In genomic region chr5:72079288-72079687, GRCh38 we compare ENCODE assay signal across 2 cellular contexts.
TF ChIP-seq lines count a peak whose summit lies in the region.

No MANE protein-coding gene starts in this region.

TF ChIP-seq in IMR-90, 13 proteins besides CTCF, POLR2A, EP300 and RAD21:
- TF ChIP-seq USF2 (IDR thresholded peaks at IDR 0.05; ENCODE audit: low read depth, low read length) (no peak), SMC3 (IDR thresholded peaks at IDR 0.05; ENCODE audit: low read depth, low read length) (no peak), RFX5 (IDR thresholded peaks at IDR 0.05; ENCODE audit: low read depth, low read length) (no peak), NFE2L2 (IDR thresholded peaks at IDR 0.05; ENCODE audit: low read depth, low read length) (no peak), MAZ (IDR thresholded peaks at IDR 0.05; ENCODE audit: borderline replicate concordance, low read depth, low read length) (no peak), RCOR1 (IDR thresholded peaks at IDR 0.05; ENCODE audit: insufficient replicate concordance, low read length) (no peak), MXI1 (IDR thresholded peaks at IDR 0.05; ENCODE audit: borderline replicate concordance, low read depth, low read length) (no peak), CEBPB (IDR thresholded peaks at IDR 0.05; ENCODE audit: low read depth, low read length) (no peak), MAFK (IDR thresholded peaks at IDR 0.05; ENCODE audit: low read depth, low read length) (no peak), CHD1 (IDR thresholded peaks at IDR 0.05; ENCODE audit: low read depth, low read length) (no peak), BHLHE40 (IDR thresholded peaks at IDR 0.05; ENCODE audit: low read depth, low read length) (no peak), FOS (IDR thresholded peaks at IDR 0.05; ENCODE audit: low read depth, low read length) (no peak), ELK1 (IDR thresholded peaks at IDR 0.05; ENCODE audit: borderline replicate concordance, low read depth, low read length) (no peak)

TF ChIP-seq in HepG2, 621 proteins besides CTCF, POLR2A, EP300 and RAD21:
- no peak for TF ChIP-seq ZBTB44 (CRISPR knock-in tag; IDR thresholded peaks at IDR 0.05)
- TF ChIP-seq DBP (CRISPR knock-in tag; IDR thresholded peaks at IDR 0.05; ENCODE audit: not compliant biosample characterization) = no peak
- TF ChIP-seq ZNF598 (CRISPR knock-in tag; IDR thresholded peaks at IDR 0.05; ENCODE audit: borderline replicate concordance) = no peak
- no peak for TF ChIP-seq ZNF660 (CRISPR knock-in tag; IDR thresholded peaks at IDR 0.05; ENCODE audit: borderline replicate concordance, low read depth)
- TF ChIP-seq ZSCAN20 (CRISPR knock-in tag; IDR thresholded peaks at IDR 0.05; ENCODE audit: borderline replicate concordance) = no peak
- TF ChIP-seq USF2 (IDR thresholded peaks at IDR 0.05; ENCODE audit: low read depth, low read length) = no peak
- TF ChIP-seq USF2 (CRISPR knock-in tag; IDR thresholded peaks at IDR 0.05; ENCODE audit: borderline replicate concordance) = no peak
- TF ChIP-seq MED13 (CRISPR knock-in tag; IDR thresholded peaks at IDR 0.05) = no peak
- TF ChIP-seq ARID4A (CRISPR knock-in tag; IDR thresholded peaks at IDR 0.05; ENCODE audit: borderline replicate concordance) = no peak
- TF ChIP-seq SRF (IDR thresholded peaks at IDR 0.05; ENCODE audit: low read depth, low read length) = no peak
- TF ChIP-seq SRSF4 (IDR thresholded peaks at IDR 0.05; ENCODE audit: low read depth, low read length, poor library complexity, severe bottlenecking) = no peak
- no peak for TF ChIP-seq KMT2A (CRISPR knock-in tag; IDR thresholded peaks at IDR 0.05)
- TF ChIP-seq PAWR (CRISPR knock-in tag; IDR thresholded peaks at IDR 0.05; ENCODE audit: borderline replicate concordance) = no peak
- TF ChIP-seq TBP (CRISPR knock-in tag; IDR thresholded peaks at IDR 0.05) = no peak
- no peak for TF ChIP-seq LRRFIP1 (CRISPR knock-in tag; conservative IDR thresholded peaks at IDR 0.05)
- TF ChIP-seq DMAP1 (CRISPR knock-in tag; IDR thresholded peaks at IDR 0.05) = no peak
- TF ChIP-seq ZNF33A (CRISPR knock-in tag; IDR thresholded peaks at IDR 0.05; ENCODE audit: borderline replicate concordance) = no peak
